ENCODE assay signal across 17 cellular contexts in genomic region chr11:124879999-124880611, GRCh38. TPM values are rescaled to one million over a fixed set of nuclear protein-coding genes. Genes with fewer than 3 reads are reported as not detected.
"Had no signal": no experiment of that assay in that cellular context is flagged by ENCODE, and none has a peak within 500 bp of the region (broad histone marks: within the 10 kb centered on the region; RNA-seq: fewer than 3 reads in every experiment).

No MANE protein-coding gene starts in this region.

- DNase-seq: activated CD4-positive, alpha-beta memory T cell treated with anti-CD3 and anti-CD28 coated beads for 36 hours; activated CD4-positive, alpha-beta T cell treated with anti-CD3 and anti-CD28 coated beads for 1 hour; activated naive CD8-positive, alpha-beta T cell treated with anti-CD3 and anti-CD28 coated beads, Interleukin-2, amount 10 ng/mL, durations not matched to agents 7 days and 5 days; cortex of kidney; effector CD8-positive, alpha-beta T cell; natural killer cell; stimulated activated CD4-positive, alpha-beta T cell treated with anti-CD3 and anti-CD28 coated beads, Interleukin-4, amount 100 ng/mL, for 4 hours; stimulated activated CD8-positive, alpha-beta memory T cell treated with anti-CD3 and anti-CD28 coated beads, Interleukin-4, amount 100 ng/mL, for 48 hours; stimulated activated naive CD4-positive, alpha-beta T cell treated with Interleukin-2 at 50 U/mL for 16 hours; substantia nigra; transverse colon had no signal

- H3K9me3 ChIP-seq: heart left ventricle, transverse colon had no signal

- ATAC-seq: heart left ventricle, natural killer cell had no signal

- H3K27me3 ChIP-seq: transverse colon had no signal

- H3K4me3 ChIP-seq: heart left ventricle, skin epidermis, transverse colon had no signal

- H3K36me3 ChIP-seq: transverse colon had no signal

- H3K27ac ChIP-seq: epithelial cell of prostate, skin epidermis, transverse colon had no signal

RNA-seq across cellular contexts. Expression of gene ROBO4, which starts 17.6 kb away (rescaled TPM):
- total RNA-seq: activated CD4-positive, alpha-beta memory T cell treated with anti-CD3 and anti-CD28 coated beads for 36 hours; activated naive CD8-positive, alpha-beta T cell treated with anti-CD3 and anti-CD28 coated beads, Interleukin-2, amount 10 ng/mL, durations not matched to agents 7 days and 5 days; natural killer cell; T-helper 1 cell treated with Interleukin-12 subunit alpha and Interleukin-12 subunit beta and Interleukin-4 antibody, amounts not matched to agents 30 ng/mL and 1 ng/mL, for 36 hours had no signal

RNA-seq across cellular contexts. Expression of gene HEPN1, which starts 38.9 kb away (rescaled TPM):
- total RNA-seq: activated CD4-positive, alpha-beta memory T cell treated with anti-CD3 and anti-CD28 coated beads for 36 hours; activated naive CD8-positive, alpha-beta T cell treated with anti-CD3 and anti-CD28 coated beads, Interleukin-2, amount 10 ng/mL, durations not matched to agents 7 days and 5 days; fibroblast of lung; frontal cortex; heart left ventricle; natural killer cell; T-helper 1 cell treated with Interleukin-12 subunit alpha and Interleukin-12 subunit beta and Interleukin-4 antibody, amounts not matched to agents 30 ng/mL and 1 ng/mL, for 36 hours; transverse colon had no signal
- polyA plus RNA-seq: fibroblast of lung, heart left ventricle had no signal

RNA-seq across cellular contexts. Expression of gene HEPACAM, which starts 55.7 kb away (rescaled TPM):
- total RNA-seq: activated CD4-positive, alpha-beta memory T cell treated with anti-CD3 and anti-CD28 coated beads for 36 hours; activated naive CD8-positive, alpha-beta T cell treated with anti-CD3 and anti-CD28 coated beads, Interleukin-2, amount 10 ng/mL, durations not matched to agents 7 days and 5 days; natural killer cell; T-helper 1 cell treated with Interleukin-12 subunit alpha and Interleukin-12 subunit beta and Interleukin-4 antibody, amounts not matched to agents 30 ng/mL and 1 ng/mL, for 36 hours had no signal
